Comparison of ENCODE assay signal across 8 cellular contexts in the genomic region with DNA sequence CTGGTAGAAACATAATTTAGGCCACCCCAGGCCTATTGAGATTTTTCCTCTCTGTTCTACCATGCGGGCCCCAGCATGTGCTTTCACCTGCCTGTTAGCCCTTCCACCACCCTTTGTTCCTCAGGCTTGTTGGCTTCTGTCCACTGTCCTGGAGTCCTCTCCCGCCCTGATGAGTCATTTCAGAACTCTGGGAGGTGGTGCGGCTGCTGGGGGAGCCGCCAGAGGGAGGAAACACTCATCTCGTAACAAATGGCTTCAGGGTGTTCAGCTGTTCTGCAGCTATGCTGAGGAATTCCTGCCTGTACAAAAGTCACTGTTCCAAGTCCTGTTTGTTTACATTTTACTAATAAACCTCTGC. TPM values are rescaled to one million over a fixed set of nuclear protein-coding genes. Genes with fewer than 3 reads are reported as not detected.
DNase-seq lines count a peak whose midpoint lies in the region; ATAC-seq and TF ChIP-seq lines count a peak whose summit lies in the region.

No MANE protein-coding gene starts in this region.

- peak; percentile 52 for TF ChIP-seq CTCF in lower lobe of right lung (IDR thresholded peaks at IDR 0.05)

- DNase-seq in Daoy (ENCODE audit: low read depth) (peak; percentile 96), NCI-H774 (lab: John Stamatoyannopoulos, UW) (peak; percentile 41), dedifferentiated amniotic fluid mesenchymal stem cell (ENCODE audit: extremely low spot score) (peak; percentile 97), lower lobe of right lung (peak; percentile 73), ureter (ENCODE audit: low spot score) (peak; percentile 93)
- DNase-seq in effector memory CD4-positive, alpha-beta T cell = no peak
- DNase-seq in central memory CD4-positive, alpha-beta T cell = no peak

- peaks cover 14% of the 10 kb centered on the region for H3K4me1 ChIP-seq in lower lobe of right lung
- no peaks in the 10 kb centered on the region for H3K4me1 ChIP-seq in effector memory CD4-positive, alpha-beta T cell (ENCODE audit: control insufficient read depth, insufficient read depth, low read length, poor library complexity, severe bottlenecking)

- H3K36me3 ChIP-seq in lower lobe of right lung = no peaks in the 10 kb centered on the region
- no peaks in the 10 kb centered on the region for H3K36me3 ChIP-seq in effector memory CD4-positive, alpha-beta T cell (ENCODE audit: control insufficient read depth, insufficient read depth, low read length)

- H3K4me3 ChIP-seq in lower lobe of right lung = no peak overlapping the region
- no peak overlapping the region for H3K4me3 ChIP-seq in effector memory CD4-positive, alpha-beta T cell (ENCODE audit: insufficient read depth, low read depth, low read length, poor library complexity, severe bottlenecking)

- intact Hi-C loops in lower lobe of right lung (cut with DNase I) = no loop called here

- peak overlapping the region; percentile 72 for H3K27ac ChIP-seq in lower lobe of right lung
- no peak overlapping the region for H3K27ac ChIP-seq in effector memory CD4-positive, alpha-beta T cell (ENCODE audit: insufficient read depth, low read length, poor library complexity, severe bottlenecking)

- ATAC-seq in lower lobe of right lung (peak; percentile 93 to 97), GM21515 (IDR thresholded peaks at IDR 0.05; ENCODE audit: unreplicated experiment) (no peak)

- no peaks in the 10 kb centered on the region for H3K9me3 ChIP-seq in lower lobe of right lung
- H3K9me3 ChIP-seq in effector memory CD4-positive, alpha-beta T cell (ENCODE audit: control insufficient read depth, low read length) = no peaks in the 10 kb centered on the region

- no peaks in the 10 kb centered on the region for H3K27me3 ChIP-seq in lower lobe of right lung (ENCODE audit: low read depth)
- H3K27me3 ChIP-seq in effector memory CD4-positive, alpha-beta T cell (replicated peaks; ENCODE audit: control insufficient read depth, insufficient read depth, low read length, poor library complexity, severe bottlenecking) = no peaks in the 10 kb centered on the region

RNA-seq across cellular contexts. Expression of gene LRTM1, which starts 36.3 kb away (rescaled TPM):
- not detected in 2 replicates for total RNA-seq in Daoy (2014; rRNA removed; shearing (Covaris generic))
- not detected for total RNA-seq in lower lobe of right lung
- total RNA-seq in ureter = not detected

Comparison
In these comparisons a context has a peak if more than half of its experiments do, and no peak if none do; other contexts are left out.
1. DNase-seq: peak in Daoy (single experiment), NCI-H774 (single experiment), dedifferentiated amniotic fluid mesenchymal stem cell (single experiment), lower lobe of right lung (single experiment) and ureter (single experiment); none in effector memory CD4-positive, alpha-beta T cell (0 of 3) and central memory CD4-positive, alpha-beta T cell (single experiment).